Comparison of ENCODE assay signal across 18 cellular contexts in genomic region chr11:121886005-121886739, GRCh38.
DNase-seq lines count a peak whose midpoint lies in the region; ATAC-seq and TF ChIP-seq lines count a peak whose summit lies in the region.
"Had no signal": no experiment of that assay in that cellular context is flagged by ENCODE, and none has a peak within 500 bp of the region (broad histone marks: within the 10 kb centered on the region; RNA-seq: fewer than 3 reads in every experiment).

No MANE protein-coding gene starts in this region.

- no peak overlapping the region for H3K27ac Mint-ChIP-seq in type B pancreatic cell
- H3K27ac Mint-ChIP-seq in CD4-positive, alpha-beta memory T cell: peak overlapping the region in 1 of 7 donors; percentile 14
- H3K27ac Mint-ChIP-seq: endodermal cell had no signal

- H3K36me3 ChIP-seq in SK-N-SH (replicated peaks in 1 of 2; ENCODE audit: control insufficient read depth in 1 of 2, insufficient read depth in 2 of 2, low read length in 1 of 2) (no peaks in the 10 kb centered on the region), heart right ventricle (no peaks in the 10 kb centered on the region), testis (ENCODE audit: low read depth, missing control alignments) (no peaks in the 10 kb centered on the region), PC-9 (ENCODE audit: low read depth) (no peaks in the 10 kb centered on the region)
- no peaks in the 10 kb centered on the region for H3K36me3 ChIP-seq in CD4-positive, alpha-beta memory T cell (ENCODE audit: insufficient read depth, low read length)

- no peaks in the 10 kb centered on the region for H3K36me3 Mint-ChIP-seq in type B pancreatic cell
- H3K36me3 Mint-ChIP-seq in CD4-positive, alpha-beta memory T cell: no peaks in the 10 kb centered on the region

- H3K79me2 ChIP-seq in SK-N-SH (ENCODE audit: insufficient read depth) (no peaks in the 10 kb centered on the region), PC-9 (ENCODE audit: low read depth) (no peaks in the 10 kb centered on the region)

- peak in 6 of 8 donors; percentile 21 to 49 (median 43) for ATAC-seq in heart right ventricle

- H3K27me3 Mint-ChIP-seq in type B pancreatic cell: no peaks in the 10 kb centered on the region
- H3K27me3 Mint-ChIP-seq in CD4-positive, alpha-beta memory T cell: no peaks in the 10 kb centered on the region

- no peak overlapping the region for H2AFZ ChIP-seq in SK-N-SH (ENCODE audit: low read depth)
- no peak overlapping the region for H2AFZ ChIP-seq in PC-9

- no peaks in the 10 kb centered on the region for H3F3A ChIP-seq in SK-N-SH (replicated peaks; ENCODE audit: insufficient read depth)
- peaks cover under 1% of the 10 kb centered on the region; the same call in 1 of the 2 replicates for H3F3A ChIP-seq in PC-9 (ENCODE audit: insufficient read depth, low read depth)

- TF ChIP-seq EP300 in SK-N-SH (IDR thresholded peaks at IDR 0.05; ENCODE audit: borderline replicate concordance in 1 of 2, low read depth in 1 of 2, low read length in 1 of 2): no peak

- H3K4me3 ChIP-seq in SK-N-SH (ENCODE audit: low read depth in 2 of 2, low read length in 1 of 2) (no peak overlapping the region), heart right ventricle (no peak overlapping the region), testis (no peak overlapping the region), PC-9 (no peak overlapping the region)
- no peak overlapping the region for H3K4me3 ChIP-seq in CD4-positive, alpha-beta memory T cell (ENCODE audit: low read length in 2 of 2)

- H3K4me3 Mint-ChIP-seq in type B pancreatic cell: no peak overlapping the region
- no peak overlapping the region for H3K4me3 Mint-ChIP-seq in CD4-positive, alpha-beta memory T cell
- H3K4me3 Mint-ChIP-seq: endodermal cell had no signal

- POLR2A ChIA-PET in SK-N-SH (lab: Yijun Ruan, JAX) (no interaction called here), PC-9 (lab: Charles Lee; ENCODE audit: unreplicated experiment) (no interaction called here)
- POLR2A ChIA-PET in CD4-positive, alpha-beta memory T cell (lab: Charles Lee; ENCODE audit: partially characterized antibody): no interaction called here

- TF ChIP-seq RAD21 in SK-N-SH (IDR thresholded peaks at IDR 0.05; ENCODE audit: low read length): no peak

- no TSS peak for BruUV-seq in PC-9 (replicated peaks; lab: Mats Ljungman, UMichigan)

- CTCF ChIA-PET in SK-N-SH (lab: Yijun Ruan, JAX) (interaction anchor here (1.1 to 1.9 kb wide), 2 partner anchors 16 to 222 kb away, joined by 3 to 6 read pairs; no protein-coding TSS in a partner anchor), PC-9 (lab: Charles Lee) (no interaction called here)
- CTCF ChIA-PET in CD4-positive, alpha-beta memory T cell (lab: Charles Lee; ENCODE audit: partially characterized antibody): no interaction called here

- H3K4me2 ChIP-seq in SK-N-SH (no peak overlapping the region), PC-9 (no peak overlapping the region)

- H3K27me3 ChIP-seq in SK-N-SH (ENCODE audit: insufficient read depth): no peaks in the 10 kb centered on the region
- H3K27me3 ChIP-seq in heart right ventricle: no peaks in the 10 kb centered on the region
- H3K27me3 ChIP-seq in testis: no peaks in the 10 kb centered on the region
- H3K27me3 ChIP-seq in PC-9 (ENCODE audit: insufficient read depth, low read depth): no peaks in the 10 kb centered on the region
- H3K27me3 ChIP-seq in CD4-positive, alpha-beta memory T cell (ENCODE audit: insufficient read depth, low read length): no peaks in the 10 kb centered on the region

- H3K9me2 ChIP-seq in SK-N-SH: no peaks in the 10 kb centered on the region
- H3K9me2 ChIP-seq in PC-9 (ENCODE audit: insufficient read depth): no peaks in the 10 kb centered on the region

- 72% methylated on average over 8 of the region's 8 CpGs for WGBS in SK-N-SH (ENCODE audit: low lambda C conversion rate)
- WGBS in heart right ventricle, 2 donors: 30 to 44% methylated on average over 8 of the region's 8 CpGs
- 34 to 56% methylated on average over 8 of the region's 8 CpGs for WGBS in testis, 2 donors

- peaks cover 8% of the 10 kb centered on the region for H3K9me3 Mint-ChIP-seq in type B pancreatic cell
- peaks cover 0 to 4% (median 0%) of the 10 kb centered on the region in 8 donors for H3K9me3 Mint-ChIP-seq in CD4-positive, alpha-beta memory T cell
- H3K9me3 Mint-ChIP-seq: endodermal cell had no signal

- intact Hi-C loops in heart right ventricle (cut with DNase I): no loop called here
- intact Hi-C loops in testis (cut with DNase I; ENCODE audit: low total_unique reads): no loop called here
- intact Hi-C loops in PC-9 (cut with micrococcal nuclease; ENCODE audit: unreplicated experiment): no loop called here
- intact Hi-C loops in CD4-positive, alpha-beta memory T cell (cut with micrococcal nuclease): no loop called here

- peaks cover 0 to 6% of the 10 kb centered on the region in 2 experiments; a peak in 1 of 4 replicates for H3K4me1 ChIP-seq in SK-N-SH (ENCODE audit: control insufficient read depth in 1 of 2, insufficient read depth in 2 of 2, low read depth in 1 of 2, low read length in 1 of 2)
- peaks cover 0 to 48% (median 24%) of the 10 kb centered on the region in 9 donors for H3K4me1 ChIP-seq in heart right ventricle
- peaks cover 22% of the 10 kb centered on the region for H3K4me1 ChIP-seq in testis
- peaks cover 22% of the 10 kb centered on the region for H3K4me1 ChIP-seq in PC-9 (replicated peaks; ENCODE audit: insufficient read depth)
- no peaks in the 10 kb centered on the region for H3K4me1 ChIP-seq in CD4-positive, alpha-beta memory T cell (ENCODE audit: insufficient read depth, low read length)
- H3K4me1 ChIP-seq: Caco-2 had no signal

- H3K27ac ChIP-seq in SK-N-SH (ENCODE audit: low read depth in 2 of 2, low read length in 1 of 2) (no peak overlapping the region), heart right ventricle (peak overlapping the region in 5 of 10 donors; percentile 5 to 42 (median 17)), testis (no peak overlapping the region), PC-9 (no peak overlapping the region)
- no peak overlapping the region for H3K27ac ChIP-seq in CD4-positive, alpha-beta memory T cell (ENCODE audit: low read depth, low read length)
- H3K27ac ChIP-seq: 22Rv1 had no signal

- H3K9ac ChIP-seq in SK-N-SH: no peak overlapping the region

- TF ChIP-seq CTCF in SK-N-SH (IDR thresholded peaks at IDR 0.05) (no peak), heart right ventricle (IDR thresholded peaks at IDR 0.05) (no peak), testis (IDR thresholded peaks at IDR 0.05) (no peak), PC-9 (conservative IDR thresholded peaks at IDR 0.05) (no peak), type B pancreatic cell (conservative IDR thresholded peaks at IDR 0.05) (no peak)

- TF ChIP-seq POLR2A in testis (IDR thresholded peaks at IDR 0.05): no peak

- H3K9me3 ChIP-seq in SK-N-SH: no peaks in the 10 kb centered on the region
- H3K9me3 ChIP-seq in heart right ventricle: no peaks in the 10 kb centered on the region
- H3K9me3 ChIP-seq in testis: no peaks in the 10 kb centered on the region
- no peaks in the 10 kb centered on the region; the same call in 1 of the 2 replicates for H3K9me3 ChIP-seq in PC-9 (ENCODE audit: insufficient read depth, low read depth)
- no peaks in the 10 kb centered on the region for H3K9me3 ChIP-seq in CD4-positive, alpha-beta memory T cell (ENCODE audit: control insufficient read depth in 1 of 2, low read length in 2 of 2)
- H3K9me3 ChIP-seq: Caco-2 had no signal

- peaks cover 19% of the 10 kb centered on the region for H3K4me1 Mint-ChIP-seq in type B pancreatic cell (ENCODE audit: unreplicated experiment)
- H3K4me1 Mint-ChIP-seq in CD4-positive, alpha-beta memory T cell: no peaks in the 10 kb centered on the region
- H3K4me1 Mint-ChIP-seq: endodermal cell had no signal

- peak; percentile 51 for DNase-seq in DMS79 treated with DMSO at 0.1 percent for 48 hours (lab: John Stamatoyannopoulos, UW)
- DNase-seq in DMS79 (lab: John Stamatoyannopoulos, UW): no peak
- DNase-seq in SK-N-SH: no peak
- DNase-seq in heart right ventricle: peak in 1 of 2 donors; percentile 43
- DNase-seq in testis: peak; percentile 49
- no peak for DNase-seq in PC-9
- no peak for DNase-seq in type B pancreatic cell (ENCODE audit: extremely low spot score, unreplicated experiment)
- no peak for DNase-seq in CD4-positive, alpha-beta memory T cell
- DNase-seq: activated naive CD4-positive, alpha-beta T cell treated with Interleukin-2 at 50 U/mL for 16 hours; Caco-2; endodermal cell; IMR-90; kidney; NCI-H1436 treated with DMSO at 0.1 percent for 48 hours; NCI-H748 treated with DMSO at 0.1 percent for 48 hours; SHP77; stimulated activated CD4-positive, alpha-beta T cell treated with anti-CD3 and anti-CD28 coated beads, Interleukin-4, amount 100 ng/mL, for 24 hours had no signal

- no peaks in the 10 kb centered on the region for H4K20me1 ChIP-seq in SK-N-SH (ENCODE audit: insufficient read depth)
- no peaks in the 10 kb centered on the region for H4K20me1 ChIP-seq in PC-9 (ENCODE audit: insufficient read depth)

TF ChIP-seq in SK-N-SH, 30 proteins besides CTCF, POLR2A, EP300 and RAD21:
- 0 out of 2 replicates have a peak, but pooled peaks have one; percentile 18 for TF ChIP-seq NFIC (IDR thresholded peaks at IDR 0.05; ENCODE audit: borderline replicate concordance)
- no peak for TF ChIP-seq MEF2A (IDR thresholded peaks at IDR 0.05; ENCODE audit: borderline replicate concordance, low read depth)

Comparison
In these comparisons a context has a peak if more than half of its experiments do, and no peak if none do; other contexts are left out.
1. DNase-seq: peak in DMS79 treated with DMSO at 0.1 percent for 48 hours (single experiment) and testis (single experiment); none in DMS79 (single experiment), SK-N-SH (single experiment), PC-9 (0 of 2), type B pancreatic cell (single experiment) and CD4-positive, alpha-beta memory T cell (0 of 5).